ENCODE assay signal across 29 cellular contexts in the genomic region with DNA sequence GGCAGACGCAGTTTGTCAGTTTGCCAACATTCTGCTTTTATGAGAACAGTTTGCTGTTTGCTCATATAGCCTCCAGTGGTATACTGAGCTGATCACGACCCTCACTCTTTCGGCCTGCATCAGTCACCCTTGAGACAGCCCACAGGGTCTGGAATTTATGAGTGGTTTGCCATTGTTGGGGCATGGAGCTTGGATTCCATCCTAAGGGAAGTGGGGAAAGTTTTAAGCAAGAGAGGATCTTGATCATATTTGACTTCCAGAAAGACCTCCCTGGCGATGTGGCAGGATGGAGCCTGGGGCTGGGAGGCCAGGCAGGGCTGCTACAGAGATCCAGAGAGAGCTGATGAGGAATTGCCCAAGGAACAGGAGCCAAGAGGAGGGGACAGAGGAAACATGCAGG. TPM values are rescaled to one million over a fixed set of nuclear protein-coding genes. Genes with fewer than 3 reads are reported as not detected.
DNase-seq lines count a peak whose midpoint lies in the region; ATAC-seq and TF ChIP-seq lines count a peak whose summit lies in the region.
"Had no signal": no experiment of that assay in that cellular context is flagged by ENCODE, and none has a peak within 500 bp of the region (broad histone marks: within the 10 kb centered on the region; RNA-seq: fewer than 3 reads in every experiment).

No MANE protein-coding gene starts in this region.

- H3K27me3 Mint-ChIP-seq in activated CD4-positive, alpha-beta T cell treated with anti-CD3 and anti-CD28 coated beads for 36 hours = peaks cover 3% of the 10 kb centered on the region

- CTCF ChIA-PET in activated CD4-positive, alpha-beta T cell treated with anti-CD3 and anti-CD28 coated beads for 36 hours (lab: Charles Lee) = interaction anchor here (0.7 to 1.3 kb wide), 2 partner anchors 27 to 57 kb away, joined by 3 to 5 read pairs; a partner anchor contains a TSS

- peaks cover 0 to 7% (median 6%) of the 10 kb centered on the region in 8 donors for H3K9me3 ChIP-seq in spleen
- H3K9me3 ChIP-seq: BE2C, colonic mucosa, prostate gland had no signal

- peaks cover 3% of the 10 kb centered on the region for H3K9me3 Mint-ChIP-seq in activated CD4-positive, alpha-beta T cell treated with anti-CD3 and anti-CD28 coated beads for 36 hours (ENCODE audit: low read depth)

- no peaks in the 10 kb centered on the region for H3K27me3 ChIP-seq in spleen (replicated peaks in 1 of 7)
- H3K27me3 ChIP-seq: BE2C, colonic mucosa, SJCRH30, transverse colon had no signal

- peaks cover 0 to 52% (median 12%) of the 10 kb centered on the region in 6 donors for H3K4me1 ChIP-seq in spleen
- H3K4me1 ChIP-seq: BE2C, colonic mucosa, prostate gland, transverse colon had no signal

- ATAC-seq in activated CD4-positive, alpha-beta T cell treated with anti-CD3 and anti-CD28 coated beads for 36 hours = no peak
- no peak for ATAC-seq in GM19455 (IDR thresholded peaks at IDR 0.05; ENCODE audit: unreplicated experiment)
- ATAC-seq: K562; left cardiac atrium; stimulated activated naive CD8-positive, alpha-beta T cell treated with anti-CD3 and anti-CD28 coated beads, Interleukin-15, Interleukin-2, amounts not matched to agents 100 U/mL and 50 U/mL, for 24 hours; T-helper 17 cell had no signal

- no peak overlapping the region for H3K4me3 Mint-ChIP-seq in activated CD4-positive, alpha-beta T cell treated with anti-CD3 and anti-CD28 coated beads for 36 hours
- H3K4me3 Mint-ChIP-seq: activated T-helper 1 cell treated with anti-CD3 and anti-CD28 coated beads, Interleukin-12 subunit alpha, Interleukin-12 subunit beta, Interleukin-2, Interleukin-4 antibody, amounts not matched to agents 30 ng/mL and 10 ng/mL and 1 ng/mL, durations not matched to agents 14 hours and 24 hours and 36 hours; nephron progenitor cell; T-helper 17 cell had no signal

- intact Hi-C loops in activated CD4-positive, alpha-beta T cell treated with anti-CD3 and anti-CD28 coated beads for 36 hours (cut with DNase I, micrococcal nuclease) = no loop called here
- intact Hi-C loops in spleen (cut with DNase I; ENCODE audit: low total_unique reads) = no loop called here

- H3K36me3 ChIP-seq in spleen = peaks cover 0 to 19% (median 0%) of the 10 kb centered on the region in 6 donors
- H3K36me3 ChIP-seq: BE2C, prostate gland, SJCRH30 had no signal

- peaks cover 20% of the 10 kb centered on the region for H3K4me1 Mint-ChIP-seq in activated CD4-positive, alpha-beta T cell treated with anti-CD3 and anti-CD28 coated beads for 36 hours
- H3K4me1 Mint-ChIP-seq: T-helper 17 cell had no signal

- no peak overlapping the region for H3K27ac ChIP-seq in spleen
- H3K27ac ChIP-seq: colonic mucosa, PC-9, prostate gland, SJCRH30, transverse colon had no signal

- no peak overlapping the region for H3K4me3 ChIP-seq in spleen
- H3K4me3 ChIP-seq: colonic mucosa, K562, PC-9, prostate gland, SJCRH30, transverse colon had no signal

- DNase-seq in activated CD4-positive, alpha-beta T cell treated with anti-CD3 and anti-CD28 coated beads for 36 hours = peak; percentile 0
- DNase-seq in activated CD4-positive, alpha-beta T cell treated with anti-CD3 and anti-CD28 coated beads, Interleukin-2, amount 50 U/mL, for 4 hours = no peak
- DNase-seq in EL (peak; percentile 81), foreskin melanocyte (peak; percentile 27), spleen (peak; percentile 36), NK-92 (lab: John Stamatoyannopoulos, UW; ENCODE audit: unreplicated experiment) (no peak), SW 1271 (lab: John Stamatoyannopoulos, UW) (no peak)
- DNase-seq: 8988T; BE2C; colonic mucosa; DMS 273 treated with DMSO at 0.1 percent for 48 hours; left cardiac atrium; midbrain; NCI-H1092; NCI-H2029 treated with DMSO at 0.1 percent for 48 hours; NCI-H345; nephron progenitor cell; PC-9; SJCRH30; stimulated activated CD4-positive, alpha-beta T cell treated with anti-CD3 and anti-CD28 coated beads, Interleukin-2, amount 100 ng/mL, for 24 hours; stimulated activated naive CD8-positive, alpha-beta T cell treated with anti-CD3 and anti-CD28 coated beads, Interleukin-15, Interleukin-2, amounts not matched to agents 100 U/mL and 50 U/mL, for 24 hours; T-helper 17 cell had no signal

- H3K27ac Mint-ChIP-seq in activated CD4-positive, alpha-beta T cell treated with anti-CD3 and anti-CD28 coated beads for 36 hours = no peak overlapping the region
- H3K27ac Mint-ChIP-seq: activated T-helper 1 cell treated with anti-CD3 and anti-CD28 coated beads, Interleukin-12 subunit alpha, Interleukin-12 subunit beta, Interleukin-2, Interleukin-4 antibody, amounts not matched to agents 30 ng/mL and 10 ng/mL and 1 ng/mL, durations not matched to agents 14 hours and 24 hours and 36 hours; nephron progenitor cell; T-helper 17 cell had no signal

- no peaks in the 10 kb centered on the region for H3K36me3 Mint-ChIP-seq in activated CD4-positive, alpha-beta T cell treated with anti-CD3 and anti-CD28 coated beads for 36 hours (ENCODE audit: low read depth)

- TF ChIP-seq CTCF in spleen (IDR thresholded peaks at IDR 0.05 in 8 of 11, conservative IDR thresholded peaks at IDR 0.05 in 3 of 11) = no peak

- TF ChIP-seq POLR2A in spleen (IDR thresholded peaks at IDR 0.05) = no peak

- 77 to 84% (median 82%) methylated on average over 4 of the region's 4 CpGs for WGBS in spleen, 5 donors

- POLR2A ChIA-PET in activated CD4-positive, alpha-beta T cell treated with anti-CD3 and anti-CD28 coated beads for 36 hours (lab: Charles Lee) = no interaction called here

RNA-seq across cellular contexts. Expression of a gene that starts 27.4 kb away (rescaled TPM):
- total RNA-seq in activated CD4-positive, alpha-beta T cell treated with anti-CD3 and anti-CD28 coated beads for 36 hours = not detected
- under 1 TPM in 3 of 7 donors, not detected in 4; 0.22 to 0.79 (median 0.23) TPM for total RNA-seq in spleen
- 1 to 10 TPM in 1 of 3 donors, under 1 TPM in 2; 0.09 to 1.9 (median 0.26) TPM for polyA plus RNA-seq in spleen
- total RNA-seq: activated T-helper 1 cell treated with anti-CD3 and anti-CD28 coated beads, Interleukin-12 subunit alpha, Interleukin-12 subunit beta, Interleukin-2, Interleukin-4 antibody, amounts not matched to agents 30 ng/mL and 10 ng/mL and 1 ng/mL, durations not matched to agents 14 hours and 24 hours and 36 hours; glomerular endothelial cell; H1; K562; PC-9; prostate gland; SJCRH30; T-helper 17 cell had no signal
- polyA plus RNA-seq: K562 had no signal

RNA-seq across cellular contexts. Expression of a gene that starts 56.8 kb away (rescaled TPM):
- total RNA-seq in activated CD4-positive, alpha-beta T cell treated with anti-CD3 and anti-CD28 coated beads for 36 hours = 10 to 100 TPM; 16.4 to 19.3 TPM
- 100 to 1,000 TPM in 3 of 7 donors, 10 to 100 TPM in 4; 62.5 to 190 (median 76.3) TPM for total RNA-seq in spleen
- 100 to 1,000 TPM in 2 of 3 donors, 10 to 100 TPM in 1; 76.1 to 437 (median 328) TPM for polyA plus RNA-seq in spleen

Comparison
In these comparisons a context has a peak if more than half of its experiments do, and no peak if none do; other contexts are left out.
1. DNase-seq: peak in activated CD4-positive, alpha-beta T cell treated with anti-CD3 and anti-CD28 coated beads for 36 hours (single experiment), EL (single experiment), foreskin melanocyte (single experiment) and spleen (single experiment); none in activated CD4-positive, alpha-beta T cell treated with anti-CD3 and anti-CD28 coated beads, Interleukin-2, amount 50 U/mL, for 4 hours (0 of 2), NK-92 (single experiment) and SW 1271 (0 of 2).